ENCODE assay signal across 9 cellular contexts in genomic region chr1:115062542-115063004, GRCh38. TPM values are rescaled to one million over a fixed set of nuclear protein-coding genes. Genes with fewer than 3 reads are reported as not detected.
DNase-seq lines count a peak whose midpoint lies in the region; ATAC-seq and TF ChIP-seq lines count a peak whose summit lies in the region.
"Had no signal": no experiment of that assay in that cellular context is flagged by ENCODE, and none has a peak within 500 bp of the region (broad histone marks: within the 10 kb centered on the region; RNA-seq: fewer than 3 reads in every experiment).

No MANE protein-coding gene starts in this region.

- peaks cover 44% of the 10 kb centered on the region for H3K4me1 Mint-ChIP-seq in T-helper 17 cell
- peaks cover 51 to 62% of the 10 kb centered on the region in 2 donors for H3K4me1 Mint-ChIP-seq in natural killer cell

- ATAC-seq in HG03103 (IDR thresholded peaks at IDR 0.05; ENCODE audit: low read depth, unreplicated experiment) (peak; percentile 64), T-helper 17 cell (peak; percentile 94), natural killer cell (peak; percentile 90 to 99 (median 98))

- intact Hi-C loops in natural killer cell (cut with micrococcal nuclease) (loop anchor here (1.0 to 5.0 kb wide), 3 partner anchors 23 to 720 kb away; no protein-coding TSS in a partner anchor), thyroid gland (cut with DNase I) (no loop called here)

- H3K4me3 Mint-ChIP-seq in T-helper 17 cell (peak overlapping the region; percentile 69), natural killer cell (peak overlapping the region; percentile 76)

- no peak overlapping the region for H3K4me3 ChIP-seq in thyroid gland (replicated peaks in 1 of 3)

- 65 to 71% methylated on average over 7 of the region's 7 CpGs for WGBS in thyroid gland, 2 donors

- no peaks in the 10 kb centered on the region for H3K27me3 Mint-ChIP-seq in T-helper 17 cell
- H3K27me3 Mint-ChIP-seq in natural killer cell (ENCODE audit: low read depth in 2 of 2) = no peaks in the 10 kb centered on the region

- TF ChIP-seq CTCF in natural killer cell (IDR thresholded peaks at IDR 0.05) (no peak), thyroid gland (IDR thresholded peaks at IDR 0.05) (no peak)

- H3K27ac ChIP-seq in thyroid gland = no peak overlapping the region

- peaks cover 15 to 21% of the 10 kb centered on the region in 2 donors for H3K4me1 ChIP-seq in thyroid gland

- H3K27ac Mint-ChIP-seq in T-helper 17 cell (peak overlapping the region; percentile 99), natural killer cell (peak overlapping the region; percentile 88 to 98)

- H3K9me3 ChIP-seq in T-helper 17 cell (ENCODE audit: control insufficient read depth, low read length, poor library complexity, severe bottlenecking) (no peaks in the 10 kb centered on the region), thyroid gland (no peaks in the 10 kb centered on the region)

- DNase-seq in EL (peak; percentile 90), T-helper 17 cell (peak; percentile 83 to 93 (median 92)), natural killer cell (peak; percentile 87), thyroid gland (peak; percentile 23 to 34), NCI-H2081 (lab: John Stamatoyannopoulos, UW) (no peak), globus pallidus (ENCODE audit: low spot score) (no peak)
- DNase-seq in activated naive CD8-positive, alpha-beta T cell treated with anti-CD3 and anti-CD28 coated beads, Interleukin-2, amount 50 U/mL, for 16 hours (ENCODE audit: low read depth, low spot score) = peak; percentile 59

- no peaks in the 10 kb centered on the region for H3K9me3 Mint-ChIP-seq in natural killer cell

- no peak for TF ChIP-seq POLR2A in thyroid gland (IDR thresholded peaks at IDR 0.05)

- H3K36me3 ChIP-seq in thyroid gland = no peaks in the 10 kb centered on the region

- H3K36me3 Mint-ChIP-seq in T-helper 17 cell (ENCODE audit: low read depth) = peaks cover 5% of the 10 kb centered on the region
- H3K36me3 Mint-ChIP-seq in natural killer cell = peaks cover 9% of the 10 kb centered on the region

- H3K27me3 ChIP-seq in thyroid gland = no peaks in the 10 kb centered on the region

RNA-seq across cellular contexts. Expression of gene TSPAN2, which starts 26.7 kb away (rescaled TPM):
- 10 to 100 TPM in 1 of 2 donors, 1 to 10 TPM in 1; 9.2 to 14.2 TPM for total RNA-seq in T-helper 17 cell
- total RNA-seq in natural killer cell = 10 to 100 TPM; 17.1 to 41.4 (median 28.6) TPM
- total RNA-seq in thyroid gland = 1 to 10 TPM; 3.0 to 6.6 (median 4.6) TPM

RNA-seq across cellular contexts. Expression of gene TSHB, which starts 32.9 kb away (rescaled TPM):
- total RNA-seq in T-helper 17 cell = not detected
- not detected for total RNA-seq in natural killer cell
- total RNA-seq in thyroid gland = not detected
- total RNA-seq: glomerular endothelial cell had no signal

Comparison
In these comparisons a context has a peak if more than half of its experiments do, and no peak if none do; other contexts are left out.
1. DNase-seq: peak in EL (single experiment), T-helper 17 cell (3 of 3), activated naive CD8-positive, alpha-beta T cell treated with anti-CD3 and anti-CD28 coated beads, Interleukin-2, amount 50 U/mL, for 16 hours (single experiment), natural killer cell (single experiment) and thyroid gland (2 of 2); none in NCI-H2081 (0 of 2) and globus pallidus (single experiment).
2. Peak in every context shown above with its lines, with median percentiles within 50 percentile points of each other: ATAC-seq.